1 cellular context compared by ENCODE assay signal in the genomic region with DNA sequence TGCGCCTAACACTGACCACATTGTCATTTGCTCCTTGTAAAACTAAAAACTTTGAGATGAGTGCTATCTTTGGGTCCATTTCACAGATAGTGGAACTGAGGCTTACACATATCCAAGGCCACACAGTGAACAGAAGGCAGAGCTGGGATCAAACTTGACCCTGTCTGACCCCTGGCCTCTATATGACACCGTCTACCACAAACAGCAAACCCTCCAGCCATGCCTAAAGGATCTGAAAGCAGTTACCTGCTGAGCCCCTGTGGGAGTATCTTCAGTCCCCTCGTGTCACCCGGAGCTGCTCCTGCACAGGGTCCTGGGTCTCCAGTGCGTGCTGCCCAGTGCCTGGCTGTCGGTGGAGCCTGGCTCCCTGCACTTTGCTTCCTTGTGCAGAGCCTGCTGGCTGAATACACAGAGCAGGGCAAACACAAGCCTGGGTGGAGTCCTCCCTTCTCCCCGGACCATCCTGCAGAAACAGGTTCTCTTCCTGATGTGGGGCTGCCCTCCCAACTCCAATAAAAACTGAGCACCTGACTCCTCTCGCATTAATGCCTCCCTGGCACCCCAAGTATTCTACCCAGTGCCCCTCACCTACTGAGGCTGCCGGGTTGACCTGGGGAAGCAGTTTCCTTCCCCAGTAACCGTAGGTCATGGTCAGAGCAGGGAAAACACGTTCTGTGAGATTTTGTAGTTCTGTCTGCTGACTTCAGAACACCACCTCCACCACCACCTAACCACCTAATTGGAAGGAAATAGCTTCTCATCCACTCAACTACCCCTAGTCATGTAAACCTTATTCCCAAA.
TF ChIP-seq lines count a peak whose summit lies in the region.

A gene with protein sequence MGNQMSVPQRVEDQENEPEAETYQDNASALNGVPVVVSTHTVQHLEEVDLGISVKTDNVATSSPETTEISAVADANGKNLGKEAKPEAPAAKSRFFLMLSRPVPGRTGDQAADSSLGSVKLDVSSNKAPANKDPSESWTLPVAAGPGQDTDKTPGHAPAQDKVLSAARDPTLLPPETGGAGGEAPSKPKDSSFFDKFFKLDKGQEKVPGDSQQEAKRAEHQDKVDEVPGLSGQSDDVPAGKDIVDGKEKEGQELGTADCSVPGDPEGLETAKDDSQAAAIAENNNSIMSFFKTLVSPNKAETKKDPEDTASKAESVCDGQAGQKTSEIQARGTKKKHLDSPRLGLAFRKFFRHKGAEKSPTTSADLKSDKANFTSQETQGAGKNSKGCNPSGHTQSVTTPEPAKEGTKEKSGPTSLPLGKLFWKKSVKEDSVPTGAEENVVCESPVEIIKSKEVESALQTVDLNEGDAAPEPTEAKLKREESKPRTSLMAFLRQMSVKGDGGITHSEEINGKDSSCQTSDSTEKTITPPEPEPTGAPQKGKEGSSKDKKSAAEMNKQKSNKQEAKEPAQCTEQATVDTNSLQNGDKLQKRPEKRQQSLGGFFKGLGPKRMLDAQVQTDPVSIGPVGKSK (minus strand): TSS at position 408 of the 801 bp plus-strand sequence. CDS start 11,876 bp downstream, outside the sequence.

TF ChIP-seq in HepG2, 621 proteins besides CTCF, POLR2A, EP300 and RAD21 (continued from another document and continues in another):
- TF ChIP-seq, protein P1, sequence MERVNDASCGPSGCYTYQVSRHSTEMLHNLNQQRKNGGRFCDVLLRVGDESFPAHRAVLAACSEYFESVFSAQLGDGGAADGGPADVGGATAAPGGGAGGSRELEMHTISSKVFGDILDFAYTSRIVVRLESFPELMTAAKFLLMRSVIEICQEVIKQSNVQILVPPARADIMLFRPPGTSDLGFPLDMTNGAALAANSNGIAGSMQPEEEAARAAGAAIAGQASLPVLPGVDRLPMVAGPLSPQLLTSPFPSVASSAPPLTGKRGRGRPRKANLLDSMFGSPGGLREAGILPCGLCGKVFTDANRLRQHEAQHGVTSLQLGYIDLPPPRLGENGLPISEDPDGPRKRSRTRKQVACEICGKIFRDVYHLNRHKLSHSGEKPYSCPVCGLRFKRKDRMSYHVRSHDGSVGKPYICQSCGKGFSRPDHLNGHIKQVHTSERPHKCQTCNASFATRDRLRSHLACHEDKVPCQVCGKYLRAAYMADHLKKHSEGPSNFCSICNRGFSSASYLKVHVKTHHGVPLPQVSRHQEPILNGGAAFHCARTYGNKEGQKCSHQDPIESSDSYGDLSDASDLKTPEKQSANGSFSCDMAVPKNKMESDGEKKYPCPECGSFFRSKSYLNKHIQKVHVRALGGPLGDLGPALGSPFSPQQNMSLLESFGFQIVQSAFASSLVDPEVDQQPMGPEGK (CRISPR knock-in tag; IDR thresholded peaks at IDR 0.05) = peak; percentile 7; the same call in 1 of the 2 replicates
- TF ChIP-seq ZNF337 (CRISPR knock-in tag; IDR thresholded peaks at IDR 0.05; ENCODE audit: borderline replicate concordance, low read depth) = peak; percentile 40; the same call in 1 of the 2 replicates
- no peak; the same call in 1 of the 2 replicates for TF ChIP-seq ARNTL (CRISPR knock-in tag; IDR thresholded peaks at IDR 0.05)
- TF ChIP-seq, protein P2, sequence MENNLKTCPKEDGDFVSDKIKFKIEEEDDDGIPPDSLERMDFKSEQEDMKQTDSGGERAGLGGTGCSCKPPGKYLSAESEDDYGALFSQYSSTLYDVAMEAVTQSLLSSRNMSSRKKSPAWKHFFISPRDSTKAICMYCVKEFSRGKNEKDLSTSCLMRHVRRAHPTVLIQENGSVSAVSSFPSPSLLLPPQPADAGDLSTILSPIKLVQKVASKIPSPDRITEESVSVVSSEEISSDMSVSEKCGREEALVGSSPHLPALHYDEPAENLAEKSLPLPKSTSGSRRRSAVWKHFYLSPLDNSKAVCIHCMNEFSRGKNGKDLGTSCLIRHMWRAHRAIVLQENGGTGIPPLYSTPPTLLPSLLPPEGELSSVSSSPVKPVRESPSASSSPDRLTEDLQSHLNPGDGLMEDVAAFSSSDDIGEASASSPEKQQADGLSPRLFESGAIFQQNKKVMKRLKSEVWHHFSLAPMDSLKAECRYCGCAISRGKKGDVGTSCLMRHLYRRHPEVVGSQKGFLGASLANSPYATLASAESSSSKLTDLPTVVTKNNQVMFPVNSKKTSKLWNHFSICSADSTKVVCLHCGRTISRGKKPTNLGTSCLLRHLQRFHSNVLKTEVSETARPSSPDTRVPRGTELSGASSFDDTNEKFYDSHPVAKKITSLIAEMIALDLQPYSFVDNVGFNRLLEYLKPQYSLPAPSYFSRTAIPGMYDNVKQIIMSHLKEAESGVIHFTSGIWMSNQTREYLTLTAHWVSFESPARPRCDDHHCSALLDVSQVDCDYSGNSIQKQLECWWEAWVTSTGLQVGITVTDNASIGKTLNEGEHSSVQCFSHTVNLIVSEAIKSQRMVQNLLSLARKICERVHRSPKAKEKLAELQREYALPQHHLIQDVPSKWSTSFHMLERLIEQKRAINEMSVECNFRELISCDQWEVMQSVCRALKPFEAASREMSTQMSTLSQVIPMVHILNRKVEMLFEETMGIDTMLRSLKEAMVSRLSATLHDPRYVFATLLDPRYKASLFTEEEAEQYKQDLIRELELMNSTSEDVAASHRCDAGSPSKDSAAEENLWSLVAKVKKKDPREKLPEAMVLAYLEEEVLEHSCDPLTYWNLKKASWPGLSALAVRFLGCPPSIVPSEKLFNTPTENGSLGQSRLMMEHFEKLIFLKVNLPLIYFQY (CRISPR knock-in tag; IDR thresholded peaks at IDR 0.05; ENCODE audit: borderline replicate concordance) = peak; percentile 38; the same call in 1 of the 2 replicates
- TF ChIP-seq, protein P3, sequence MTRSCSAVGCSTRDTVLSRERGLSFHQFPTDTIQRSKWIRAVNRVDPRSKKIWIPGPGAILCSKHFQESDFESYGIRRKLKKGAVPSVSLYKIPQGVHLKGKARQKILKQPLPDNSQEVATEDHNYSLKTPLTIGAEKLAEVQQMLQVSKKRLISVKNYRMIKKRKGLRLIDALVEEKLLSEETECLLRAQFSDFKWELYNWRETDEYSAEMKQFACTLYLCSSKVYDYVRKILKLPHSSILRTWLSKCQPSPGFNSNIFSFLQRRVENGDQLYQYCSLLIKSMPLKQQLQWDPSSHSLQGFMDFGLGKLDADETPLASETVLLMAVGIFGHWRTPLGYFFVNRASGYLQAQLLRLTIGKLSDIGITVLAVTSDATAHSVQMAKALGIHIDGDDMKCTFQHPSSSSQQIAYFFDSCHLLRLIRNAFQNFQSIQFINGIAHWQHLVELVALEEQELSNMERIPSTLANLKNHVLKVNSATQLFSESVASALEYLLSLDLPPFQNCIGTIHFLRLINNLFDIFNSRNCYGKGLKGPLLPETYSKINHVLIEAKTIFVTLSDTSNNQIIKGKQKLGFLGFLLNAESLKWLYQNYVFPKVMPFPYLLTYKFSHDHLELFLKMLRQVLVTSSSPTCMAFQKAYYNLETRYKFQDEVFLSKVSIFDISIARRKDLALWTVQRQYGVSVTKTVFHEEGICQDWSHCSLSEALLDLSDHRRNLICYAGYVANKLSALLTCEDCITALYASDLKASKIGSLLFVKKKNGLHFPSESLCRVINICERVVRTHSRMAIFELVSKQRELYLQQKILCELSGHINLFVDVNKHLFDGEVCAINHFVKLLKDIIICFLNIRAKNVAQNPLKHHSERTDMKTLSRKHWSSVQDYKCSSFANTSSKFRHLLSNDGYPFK (CRISPR knock-in tag; IDR thresholded peaks at IDR 0.05; ENCODE audit: borderline replicate concordance) = peak; percentile 66
- TF ChIP-seq ZFP36L2 (CRISPR knock-in tag; IDR thresholded peaks at IDR 0.05) = no peak
- 0 out of 2 replicates have a peak, but pooled peaks have one; percentile 46 for TF ChIP-seq SPEN (CRISPR knock-in tag; IDR thresholded peaks at IDR 0.05; ENCODE audit: low read depth)
- TF ChIP-seq, protein P4, sequence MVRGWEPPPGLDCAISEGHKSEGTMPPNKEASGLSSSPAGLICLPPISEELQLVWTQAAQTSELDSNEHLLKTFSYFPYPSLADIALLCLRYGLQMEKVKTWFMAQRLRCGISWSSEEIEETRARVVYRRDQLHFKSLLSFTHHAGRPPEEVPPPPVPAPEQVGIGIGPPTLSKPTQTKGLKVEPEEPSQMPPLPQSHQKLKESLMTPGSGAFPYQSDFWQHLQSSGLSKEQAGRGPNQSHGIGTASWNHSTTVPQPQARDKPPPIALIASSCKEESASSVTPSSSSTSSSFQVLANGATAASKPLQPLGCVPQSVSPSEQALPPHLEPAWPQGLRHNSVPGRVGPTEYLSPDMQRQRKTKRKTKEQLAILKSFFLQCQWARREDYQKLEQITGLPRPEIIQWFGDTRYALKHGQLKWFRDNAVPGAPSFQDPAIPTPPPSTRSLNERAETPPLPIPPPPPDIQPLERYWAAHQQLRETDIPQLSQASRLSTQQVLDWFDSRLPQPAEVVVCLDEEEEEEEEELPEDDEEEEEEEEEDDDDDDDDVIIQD (CRISPR knock-in tag; IDR thresholded peaks at IDR 0.05; ENCODE audit: low read depth) = peak; percentile 48; the same call in 1 of the 2 replicates
- TF ChIP-seq KDM5B (CRISPR knock-in tag; IDR thresholded peaks at IDR 0.05; ENCODE audit: borderline replicate concordance) = no peak
- TF ChIP-seq ZNF644 (CRISPR knock-in tag; IDR thresholded peaks at IDR 0.05; ENCODE audit: low read depth) = peak; percentile 57; the same call in 1 of the 2 replicates
- TF ChIP-seq PTBP1 (IDR thresholded peaks at IDR 0.05; ENCODE audit: low read depth, low read length, poor library complexity, severe bottlenecking) = no peak
- peak; percentile 96 for TF ChIP-seq RXRA (CRISPR knock-in tag; IDR thresholded peaks at IDR 0.05)
- TF ChIP-seq U2AF1 (optimal IDR thresholded peaks at IDR 0.05; ENCODE audit: low read depth, low read length) = peak; percentile 19
- TF ChIP-seq, protein P5, sequence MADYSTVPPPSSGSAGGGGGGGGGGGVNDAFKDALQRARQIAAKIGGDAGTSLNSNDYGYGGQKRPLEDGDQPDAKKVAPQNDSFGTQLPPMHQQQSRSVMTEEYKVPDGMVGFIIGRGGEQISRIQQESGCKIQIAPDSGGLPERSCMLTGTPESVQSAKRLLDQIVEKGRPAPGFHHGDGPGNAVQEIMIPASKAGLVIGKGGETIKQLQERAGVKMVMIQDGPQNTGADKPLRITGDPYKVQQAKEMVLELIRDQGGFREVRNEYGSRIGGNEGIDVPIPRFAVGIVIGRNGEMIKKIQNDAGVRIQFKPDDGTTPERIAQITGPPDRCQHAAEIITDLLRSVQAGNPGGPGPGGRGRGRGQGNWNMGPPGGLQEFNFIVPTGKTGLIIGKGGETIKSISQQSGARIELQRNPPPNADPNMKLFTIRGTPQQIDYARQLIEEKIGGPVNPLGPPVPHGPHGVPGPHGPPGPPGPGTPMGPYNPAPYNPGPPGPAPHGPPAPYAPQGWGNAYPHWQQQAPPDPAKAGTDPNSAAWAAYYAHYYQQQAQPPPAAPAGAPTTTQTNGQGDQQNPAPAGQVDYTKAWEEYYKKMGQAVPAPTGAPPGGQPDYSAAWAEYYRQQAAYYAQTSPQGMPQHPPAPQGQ (CRISPR knock-in tag; IDR thresholded peaks at IDR 0.05; ENCODE audit: borderline replicate concordance) = 0 out of 2 replicates have a peak, but pooled peaks have one; percentile 57
- TF ChIP-seq GTF3A (CRISPR knock-in tag; conservative IDR thresholded peaks at IDR 0.05) = peak; percentile 65; the same call in 1 of the 2 replicates
- TF ChIP-seq RFX3 (CRISPR knock-in tag; IDR thresholded peaks at IDR 0.05) = 0 out of 2 replicates have a peak, but pooled peaks have one; percentile 21
- TF ChIP-seq, protein P6, sequence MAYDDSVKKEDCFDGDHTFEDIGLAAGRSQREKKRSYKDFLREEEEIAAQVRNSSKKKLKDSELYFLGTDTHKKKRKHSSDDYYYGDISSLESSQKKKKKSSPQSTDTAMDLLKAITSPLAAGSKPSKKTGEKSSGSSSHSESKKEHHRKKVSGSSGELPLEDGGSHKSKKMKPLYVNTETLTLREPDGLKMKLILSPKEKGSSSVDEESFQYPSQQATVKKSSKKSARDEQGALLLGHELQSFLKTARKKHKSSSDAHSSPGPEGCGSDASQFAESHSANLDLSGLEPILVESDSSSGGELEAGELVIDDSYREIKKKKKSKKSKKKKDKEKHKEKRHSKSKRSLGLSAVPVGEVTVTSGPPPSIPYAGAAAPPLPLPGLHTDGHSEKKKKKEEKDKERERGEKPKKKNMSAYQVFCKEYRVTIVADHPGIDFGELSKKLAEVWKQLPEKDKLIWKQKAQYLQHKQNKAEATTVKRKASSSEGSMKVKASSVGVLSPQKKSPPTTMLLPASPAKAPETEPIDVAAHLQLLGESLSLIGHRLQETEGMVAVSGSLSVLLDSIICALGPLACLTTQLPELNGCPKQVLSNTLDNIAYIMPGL (CRISPR knock-in tag; IDR thresholded peaks at IDR 0.05; ENCODE audit: borderline replicate concordance in 1 of 2, low read depth in 1 of 2) = peak in 1 of 2 experiments; percentile 12; a peak in 2 of 4 replicates
- TF ChIP-seq, protein P7, sequence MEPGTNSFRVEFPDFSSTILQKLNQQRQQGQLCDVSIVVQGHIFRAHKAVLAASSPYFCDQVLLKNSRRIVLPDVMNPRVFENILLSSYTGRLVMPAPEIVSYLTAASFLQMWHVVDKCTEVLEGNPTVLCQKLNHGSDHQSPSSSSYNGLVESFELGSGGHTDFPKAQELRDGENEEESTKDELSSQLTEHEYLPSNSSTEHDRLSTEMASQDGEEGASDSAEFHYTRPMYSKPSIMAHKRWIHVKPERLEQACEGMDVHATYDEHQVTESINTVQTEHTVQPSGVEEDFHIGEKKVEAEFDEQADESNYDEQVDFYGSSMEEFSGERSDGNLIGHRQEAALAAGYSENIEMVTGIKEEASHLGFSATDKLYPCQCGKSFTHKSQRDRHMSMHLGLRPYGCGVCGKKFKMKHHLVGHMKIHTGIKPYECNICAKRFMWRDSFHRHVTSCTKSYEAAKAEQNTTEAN (CRISPR knock-in tag; conservative IDR thresholded peaks at IDR 0.05) = 0 out of 2 replicates have a peak, but pooled peaks have one; percentile 44
- peak; percentile 63; the same call in 1 of the 2 replicates for TF ChIP-seq ZNF747 (CRISPR knock-in tag; IDR thresholded peaks at IDR 0.05; ENCODE audit: borderline replicate concordance)
- TF ChIP-seq, protein P8, sequence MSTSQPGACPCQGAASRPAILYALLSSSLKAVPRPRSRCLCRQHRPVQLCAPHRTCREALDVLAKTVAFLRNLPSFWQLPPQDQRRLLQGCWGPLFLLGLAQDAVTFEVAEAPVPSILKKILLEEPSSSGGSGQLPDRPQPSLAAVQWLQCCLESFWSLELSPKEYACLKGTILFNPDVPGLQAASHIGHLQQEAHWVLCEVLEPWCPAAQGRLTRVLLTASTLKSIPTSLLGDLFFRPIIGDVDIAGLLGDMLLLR (CRISPR knock-in tag; IDR thresholded peaks at IDR 0.05) = no peak
- no peak for TF ChIP-seq MBNL3 (CRISPR knock-in tag; conservative IDR thresholded peaks at IDR 0.05)
- TF ChIP-seq ZNF234 (CRISPR knock-in tag; conservative IDR thresholded peaks at IDR 0.05) = 0 out of 2 replicates have a peak, but pooled peaks have one; percentile 76
- TF ChIP-seq ZNF460 (CRISPR knock-in tag; IDR thresholded peaks at IDR 0.05; ENCODE audit: borderline replicate concordance) = no peak
- TF ChIP-seq ATM (IDR thresholded peaks at IDR 0.05; ENCODE audit: borderline replicate concordance) = no peak
- peak; percentile 26; the same call in 1 of the 2 replicates for TF ChIP-seq TBX3 (IDR thresholded peaks at IDR 0.05; ENCODE audit: borderline replicate concordance)
- peak; percentile 22 for TF ChIP-seq ZNF792 (CRISPR knock-in tag; IDR thresholded peaks at IDR 0.05)
- no peak for TF ChIP-seq DNMT1 (CRISPR knock-in tag; IDR thresholded peaks at IDR 0.05)
- TF ChIP-seq, protein P9, sequence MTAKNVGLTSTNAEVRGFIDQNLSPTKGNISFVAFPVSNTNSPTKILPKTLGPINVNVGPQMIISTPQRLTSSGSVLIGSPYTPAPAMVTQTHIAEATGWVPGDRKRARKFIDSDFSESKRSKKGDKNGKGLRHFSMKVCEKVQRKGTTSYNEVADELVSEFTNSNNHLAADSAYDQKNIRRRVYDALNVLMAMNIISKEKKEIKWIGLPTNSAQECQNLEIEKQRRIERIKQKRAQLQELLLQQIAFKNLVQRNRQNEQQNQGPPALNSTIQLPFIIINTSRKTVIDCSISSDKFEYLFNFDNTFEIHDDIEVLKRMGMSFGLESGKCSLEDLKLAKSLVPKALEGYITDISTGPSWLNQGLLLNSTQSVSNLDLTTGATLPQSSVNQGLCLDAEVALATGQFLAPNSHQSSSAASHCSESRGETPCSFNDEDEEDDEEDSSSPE (CRISPR knock-in tag; IDR thresholded peaks at IDR 0.05) = no peak
